ENCODE assay signal across 9 cellular contexts in the genomic region with DNA sequence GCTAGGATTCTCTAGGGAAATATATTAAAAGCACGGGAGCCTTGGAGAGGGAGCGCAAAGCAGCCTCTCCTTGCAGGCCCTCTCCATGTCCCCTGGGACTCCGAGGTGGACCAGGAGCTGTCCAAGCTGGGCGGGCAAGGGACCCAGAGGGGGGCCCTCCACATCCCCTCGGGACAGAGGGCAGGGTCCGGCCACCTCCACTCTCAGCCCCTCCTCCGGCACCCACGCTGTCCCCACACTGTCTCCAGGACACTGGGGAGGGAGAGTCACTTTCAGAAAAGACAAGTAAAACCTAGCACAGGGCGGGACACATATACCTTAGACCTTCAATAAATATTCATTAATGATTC.
DNase-seq lines count a peak whose midpoint lies in the region; ATAC-seq and TF ChIP-seq lines count a peak whose summit lies in the region.
"Had no signal": no experiment of that assay in that cellular context is flagged by ENCODE, and none has a peak within 500 bp of the region (broad histone marks: within the 10 kb centered on the region; RNA-seq: fewer than 3 reads in every experiment).

No MANE protein-coding gene starts in this region.

- H3K4me1 Mint-ChIP-seq in nephron progenitor cell: peaks cover 36% of the 10 kb centered on the region

- H3K36me3 ChIP-seq in heart left ventricle: no peaks in the 10 kb centered on the region
- no peaks in the 10 kb centered on the region for H3K36me3 ChIP-seq in uterus
- H3K36me3 ChIP-seq: BLaER1 had no signal

- TF ChIP-seq CTCF in heart left ventricle (IDR thresholded peaks at IDR 0.05) (no peak), epithelial cell of esophagus (IDR thresholded peaks at IDR 0.05; ENCODE audit: insufficient read depth, low read depth, low read length, missing control alignments) (no peak), nephron progenitor cell (IDR thresholded peaks at IDR 0.05) (no peak), uterus (IDR thresholded peaks at IDR 0.05) (no peak)

- ATAC-seq in heart left ventricle (peak in 2 of 4 donors; percentile 7 to 18), Right ventricle myocardium superior (ENCODE audit: poor library complexity) (no peak)

- intact Hi-C loops in heart left ventricle (cut with DNase I) (no loop called here), Right ventricle myocardium superior (cut with DNase I) (no loop called here), uterus (cut with DNase I; ENCODE audit: low total_unique reads) (no loop called here)

- peaks cover 58% of the 10 kb centered on the region for H3K27me3 Mint-ChIP-seq in nephron progenitor cell (ENCODE audit: low read depth, poor library complexity)

- H3K27ac ChIP-seq in heart left ventricle: peak overlapping the region in 2 of 12 donors; percentile 30 to 85
- no peak overlapping the region for H3K27ac ChIP-seq in uterus
- H3K27ac ChIP-seq: BLaER1 had no signal

- H3K4me3 ChIP-seq in heart left ventricle: peak overlapping the region; percentile 4 to 73 (median 58)
- peak overlapping the region; percentile 46 for H3K4me3 ChIP-seq in epithelial cell of esophagus (ENCODE audit: low read length)
- peak overlapping the region; percentile 36 to 52 for H3K4me3 ChIP-seq in uterus
- H3K4me3 ChIP-seq: BLaER1 had no signal

- H3K9me3 ChIP-seq in heart left ventricle (peaks cover 0 to 10% (median 0%) of the 10 kb centered on the region in 12 donors), uterus (no peaks in the 10 kb centered on the region)

- peaks cover 0 to 18% (median 0%) of the 10 kb centered on the region in 9 donors for H3K27me3 ChIP-seq in heart left ventricle
- H3K27me3 ChIP-seq in uterus: no peaks in the 10 kb centered on the region

- WGBS in heart left ventricle, 4 donors: 44 to 86% (median 52%) methylated on average over 1 to 9 of the region's 9 CpGs

- peaks cover 4% of the 10 kb centered on the region for H3K36me3 Mint-ChIP-seq in nephron progenitor cell (ENCODE audit: low read depth)

- no peak overlapping the region for H3K27ac Mint-ChIP-seq in nephron progenitor cell

- H3K9me3 Mint-ChIP-seq in nephron progenitor cell: peaks cover 19% of the 10 kb centered on the region

- H3K4me1 ChIP-seq in heart left ventricle (peaks cover 0 to 21% (median 9%) of the 10 kb centered on the region in 12 donors), uterus (no peaks in the 10 kb centered on the region)
- H3K4me1 ChIP-seq: BLaER1 had no signal

- DNase-seq in heart left ventricle (peak in 2 of 5 donors; percentile 13 to 34), Right ventricle myocardium superior (no peak), epithelial cell of esophagus (ENCODE audit: low read depth) (no peak), nephron progenitor cell (no peak), uterus (no peak), T-helper 1 cell (no peak), occipital lobe (lab: John Stamatoyannopoulos, UW) (no peak), GM19240 (ENCODE audit: insufficient read length, low spot score) (no peak)

- H3K4me3 Mint-ChIP-seq in nephron progenitor cell: peak overlapping the region; percentile 90

- no peak for TF ChIP-seq POLR2A in heart left ventricle (IDR thresholded peaks at IDR 0.05)
- TF ChIP-seq POLR2A in uterus (IDR thresholded peaks at IDR 0.05): no peak
